In the genomic region with DNA sequence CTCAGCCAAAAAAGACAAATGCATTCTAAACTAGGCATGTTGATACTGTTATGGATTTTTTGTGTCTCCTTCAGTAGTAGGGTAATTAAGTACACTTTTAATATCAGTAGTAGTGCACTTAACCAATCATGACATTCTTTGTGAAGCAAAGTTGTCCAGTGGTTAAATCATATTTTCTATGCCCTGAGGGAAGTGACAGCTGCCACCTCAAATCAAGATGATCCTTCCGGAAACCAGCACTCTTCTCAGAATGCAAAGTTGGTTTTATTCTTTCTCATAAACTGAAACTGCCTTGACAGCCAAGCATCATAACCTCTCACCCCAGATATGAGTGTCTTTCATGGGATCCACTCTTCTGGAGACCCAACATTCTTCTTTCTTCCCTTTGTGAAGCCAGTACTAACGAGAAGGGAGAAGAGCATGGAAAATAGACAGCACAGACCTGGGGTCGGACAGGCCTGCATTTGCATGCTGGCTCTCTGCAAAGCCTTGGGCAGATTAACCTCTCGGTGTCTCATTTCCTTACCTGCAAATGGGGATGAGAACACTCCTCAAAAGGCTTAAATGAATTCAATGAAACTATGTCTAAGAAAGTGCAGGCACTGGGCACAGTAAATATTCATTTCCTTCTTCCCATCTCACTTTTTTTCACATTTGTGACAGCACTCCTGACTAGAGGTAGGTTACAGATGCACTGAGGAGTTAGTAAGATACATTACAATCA, we compare ENCODE assay signal across 10 cellular contexts. TPM values are rescaled to one million over a fixed set of nuclear protein-coding genes. Genes with fewer than 3 reads are reported as not detected.
A peak's percentile ranks its signal among the peaks of the same experiment; 100 is the strongest.
DNase-seq lines count a peak whose midpoint lies in the region; ATAC-seq and TF ChIP-seq lines count a peak whose summit lies in the region.
"Had no signal": no experiment of that assay in that cellular context is flagged by ENCODE, and none has a peak within 500 bp of the region (broad histone marks: within the 10 kb centered on the region; RNA-seq: fewer than 3 reads in every experiment).

No MANE protein-coding gene starts in this region.

- H3K9me3 ChIP-seq in T-helper 17 cell (ENCODE audit: control insufficient read depth, low read length, poor library complexity, severe bottlenecking) (no peaks in the 10 kb centered on the region), stomach (no peaks in the 10 kb centered on the region)
- H3K9me3 ChIP-seq: BE2C had no signal

- peaks cover 4 to 44% (median 23%) of the 10 kb centered on the region in 4 donors for H3K4me1 ChIP-seq in stomach

- peak; percentile 89 to 90 for ATAC-seq in activated T-cell treated with anti-CD3 and anti-CD28 coated beads, Interleukin-2, amount 50 U/mL, for 4 hours
- ATAC-seq in HG02885 (IDR thresholded peaks at IDR 0.05; ENCODE audit: poor library complexity, unreplicated experiment) (peak; percentile 75), T-helper 17 cell (peak; percentile 63)
- ATAC-seq in stimulated activated effector memory CD8-positive, alpha-beta T cell treated with anti-CD3 and anti-CD28 coated beads, Interleukin-12 subunit alpha, Interleukin-12 subunit beta, amount 100 ng/mL, for 72 hours = peak; percentile 96

- no peaks in the 10 kb centered on the region for H3K27me3 ChIP-seq in stomach
- H3K27me3 ChIP-seq: BE2C had no signal

- peak overlapping the region; percentile 95 for H3K27ac Mint-ChIP-seq in T-helper 17 cell
- peak overlapping the region; percentile 85 for H3K27ac Mint-ChIP-seq in stimulated activated effector memory CD8-positive, alpha-beta T cell treated with anti-CD3 and anti-CD28 coated beads, Interleukin-12 subunit alpha, Interleukin-12 subunit beta, amount 100 ng/mL, for 72 hours

- H3K4me3 ChIP-seq in stomach = no peak overlapping the region

- no peaks in the 10 kb centered on the region for H3K27me3 Mint-ChIP-seq in activated T-cell treated with anti-CD3 and anti-CD28 coated beads, Interleukin-2, amount 50 U/mL, for 4 hours (ENCODE audit: low read depth)
- H3K27me3 Mint-ChIP-seq in T-helper 17 cell = no peaks in the 10 kb centered on the region

- no peaks in the 10 kb centered on the region for H3K9me3 Mint-ChIP-seq in activated T-cell treated with anti-CD3 and anti-CD28 coated beads, Interleukin-2, amount 50 U/mL, for 4 hours
- no peaks in the 10 kb centered on the region for H3K9me3 Mint-ChIP-seq in stimulated activated effector memory CD8-positive, alpha-beta T cell treated with anti-CD3 and anti-CD28 coated beads, Interleukin-12 subunit alpha, Interleukin-12 subunit beta, amount 100 ng/mL, for 72 hours

- no peak for DNase-seq in activated T-cell treated with anti-CD3 and anti-CD28 coated beads, Interleukin-2, amount 50 U/mL, for 4 hours
- no peak for DNase-seq in activated T-cell treated with anti-CD3 and anti-CD28 coated beads, Interleukin-2, amount 50 U/mL, for 1 hour
- no peak for DNase-seq in T-helper 17 cell
- DNase-seq in stimulated activated effector memory CD8-positive, alpha-beta T cell treated with anti-CD3 and anti-CD28 coated beads, Interleukin-12 subunit alpha, Interleukin-12 subunit beta, amount 100 ng/mL, for 72 hours (ENCODE audit: low spot score in 2 of 2) = peak; percentile 16 to 80
- DNase-seq in stomach = no peak
- no peak for DNase-seq in effector CD8-positive, alpha-beta T cell (lab: John Stamatoyannopoulos, UW)
- DNase-seq in NCI-H2029 (lab: John Stamatoyannopoulos, UW) = no peak
- DNase-seq: BE2C, NCI-H446 had no signal

- no peak for TF ChIP-seq POLR2A in stomach (IDR thresholded peaks at IDR 0.05)

- TF ChIP-seq EP300 in stomach (IDR thresholded peaks at IDR 0.05) = no peak

- H3K4me3 Mint-ChIP-seq in activated T-cell treated with anti-CD3 and anti-CD28 coated beads, Interleukin-2, amount 50 U/mL, for 4 hours = peak overlapping the region; percentile 55
- H3K4me3 Mint-ChIP-seq in T-helper 17 cell = peak overlapping the region; percentile 75
- H3K4me3 Mint-ChIP-seq in stimulated activated effector memory CD8-positive, alpha-beta T cell treated with anti-CD3 and anti-CD28 coated beads, Interleukin-12 subunit alpha, Interleukin-12 subunit beta, amount 100 ng/mL, for 72 hours = peak overlapping the region; percentile 51

- peak overlapping the region in 1 of 5 donors; percentile 48 for H3K27ac ChIP-seq in stomach

- intact Hi-C loops in stomach (cut with DNase I; ENCODE audit: low total_unique reads) = no loop called here

- 66 to 79% (median 77%) methylated on average over 4 of the region's 4 CpGs for WGBS in stomach, 5 donors

- peaks cover 0 to 8% (median 7%) of the 10 kb centered on the region in 4 donors for H3K36me3 ChIP-seq in stomach
- H3K36me3 ChIP-seq: BE2C had no signal

- no peak for TF ChIP-seq CTCF in stomach (IDR thresholded peaks at IDR 0.05)

- H3K36me3 Mint-ChIP-seq in activated T-cell treated with anti-CD3 and anti-CD28 coated beads, Interleukin-2, amount 50 U/mL, for 4 hours (ENCODE audit: insufficient read depth) = peaks cover 11% of the 10 kb centered on the region
- H3K36me3 Mint-ChIP-seq in T-helper 17 cell (ENCODE audit: low read depth) = no peaks in the 10 kb centered on the region
- peaks cover 34% of the 10 kb centered on the region for H3K36me3 Mint-ChIP-seq in stimulated activated effector memory CD8-positive, alpha-beta T cell treated with anti-CD3 and anti-CD28 coated beads, Interleukin-12 subunit alpha, Interleukin-12 subunit beta, amount 100 ng/mL, for 72 hours

- H3K4me1 Mint-ChIP-seq in activated T-cell treated with anti-CD3 and anti-CD28 coated beads, Interleukin-2, amount 50 U/mL, for 4 hours (ENCODE audit: low read depth) = peaks cover 55% of the 10 kb centered on the region
- H3K4me1 Mint-ChIP-seq in T-helper 17 cell = peaks cover 36% of the 10 kb centered on the region
- peaks cover 37% of the 10 kb centered on the region for H3K4me1 Mint-ChIP-seq in stimulated activated effector memory CD8-positive, alpha-beta T cell treated with anti-CD3 and anti-CD28 coated beads, Interleukin-12 subunit alpha, Interleukin-12 subunit beta, amount 100 ng/mL, for 72 hours

RNA-seq across cellular contexts. Expression of a gene that starts 13.2 kb away (rescaled TPM):
- total RNA-seq in activated T-cell treated with anti-CD3 and anti-CD28 coated beads, Interleukin-2, amount 50 U/mL, for 4 hours = 10 to 100 TPM; 46.7 to 50.2 (median 48.5) TPM
- 10 to 100 TPM; 29.0 to 30.6 TPM for total RNA-seq in T-helper 17 cell
- 10 to 100 TPM; 16.9 to 89.5 (median 51.4) TPM for total RNA-seq in stomach
- 10 to 100 TPM; 11.2 to 30.5 (median 23.2) TPM for polyA plus RNA-seq in stomach

RNA-seq across cellular contexts. Expression of a gene that starts 13.3 kb away (rescaled TPM):
- total RNA-seq in activated T-cell treated with anti-CD3 and anti-CD28 coated beads, Interleukin-2, amount 50 U/mL, for 4 hours = under 1 TPM; 0.53 to 0.95 (median 0.53) TPM
- total RNA-seq in T-helper 17 cell (1 to 10 TPM in 1 of 2 donors, under 1 TPM in 1; 0.70 to 1.2 TPM), stomach (1 to 10 TPM in 3 of 5 donors, under 1 TPM in 1, not detected in 1; 0.29 to 9.4 (median 4.6) TPM)
- polyA plus RNA-seq in stomach = 1 to 10 TPM in 2 of 3 donors, under 1 TPM in 1; 0.25 to 1.7 (median 1.7) TPM

Comparison
In these comparisons a context has a peak if more than half of its experiments do, and no peak if none do; other contexts are left out.
1. DNase-seq: peak in stimulated activated effector memory CD8-positive, alpha-beta T cell treated with anti-CD3 and anti-CD28 coated beads, Interleukin-12 subunit alpha, Interleukin-12 subunit beta, amount 100 ng/mL, for 72 hours (2 of 2); none in activated T-cell treated with anti-CD3 and anti-CD28 coated beads, Interleukin-2, amount 50 U/mL, for 4 hours (single experiment), activated T-cell treated with anti-CD3 and anti-CD28 coated beads, Interleukin-2, amount 50 U/mL, for 1 hour (single experiment), T-helper 17 cell (0 of 3), stomach (single experiment), effector CD8-positive, alpha-beta T cell (single experiment) and NCI-H2029 (single experiment).
2. Peak in every context shown above with its lines, with median percentiles within 50 percentile points of each other: ATAC-seq and H3K4me3 Mint-ChIP-seq.